ENCODE assay signal across 8 cellular contexts in the genomic region with DNA sequence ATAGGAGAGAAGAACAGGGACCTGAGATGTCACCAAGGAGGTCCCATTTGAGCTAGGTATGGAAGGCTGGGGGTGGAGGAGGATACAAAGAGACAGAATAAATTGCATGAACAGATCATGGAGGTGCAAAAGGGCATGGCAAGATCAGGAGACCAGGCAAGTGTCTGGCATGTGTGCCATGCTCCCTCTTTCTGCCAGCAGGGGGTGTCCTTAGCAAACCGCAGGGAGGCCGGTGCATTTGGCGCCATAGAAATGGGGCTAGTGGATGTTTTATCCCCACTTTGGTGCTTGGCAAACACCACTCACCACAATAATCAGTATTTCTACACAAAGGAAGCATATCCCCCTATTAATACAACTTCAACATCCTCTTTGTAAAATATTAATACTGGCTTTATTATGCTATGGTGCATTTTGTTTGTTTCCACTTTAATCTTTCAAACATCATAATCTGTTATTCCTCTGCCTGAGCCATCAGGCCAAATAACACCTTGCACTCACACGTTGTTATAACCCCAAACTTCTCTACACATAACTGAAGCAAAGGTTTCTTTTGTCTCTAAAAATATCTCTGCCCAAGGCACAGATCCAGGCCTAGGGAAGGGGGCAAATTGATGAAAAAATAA. TPM values are rescaled to one million over a fixed set of nuclear protein-coding genes. Genes with fewer than 3 reads are reported as not detected.
DNase-seq lines count a peak whose midpoint lies in the region; ATAC-seq and TF ChIP-seq lines count a peak whose summit lies in the region.

No MANE protein-coding gene starts in this region.

- H3K4me1 Mint-ChIP-seq in CD8-positive, alpha-beta memory T cell: peaks cover 7 to 8% (median 7%) of the 10 kb centered on the region in 3 donors

- H3K27ac ChIP-seq in CD8-positive, alpha-beta memory T cell (ENCODE audit: low read depth, low read length): no peak overlapping the region
- no peak overlapping the region for H3K27ac ChIP-seq in SU-DHL-6 (ENCODE audit: low read depth, low read length)

- H4K20me1 ChIP-seq in SU-DHL-6 (ENCODE audit: low read depth, low read length): no peaks in the 10 kb centered on the region

- H3K9ac ChIP-seq in SU-DHL-6 (ENCODE audit: low read length): no peak overlapping the region

- H3K4me2 ChIP-seq in SU-DHL-6 (ENCODE audit: low read depth, low read length, poor library complexity, severe bottlenecking): no peak overlapping the region

- peak; percentile 41 to 78 (median 44) for DNase-seq in CD8-positive, alpha-beta memory T cell
- DNase-seq in HUDEP-2 (lab: John Stamatoyannopoulos, UW; ENCODE audit: unreplicated experiment in 76 of 76) (peak in 68 of 76 experiments; percentile 17 to 84 (median 64)), kidney tubule cell (ENCODE audit: low spot score) (peak; percentile 45), LoVo (ENCODE audit: low spot score) (no peak)
- peak in 1 of 2 donors; percentile 76 for DNase-seq in activated naive CD4-positive, alpha-beta T cell treated with anti-CD3 and anti-CD28 coated beads, Interleukin-2, amount 50 U/mL, for 72 hours (ENCODE audit: low spot score in 2 of 2)
- peak; percentile 30 to 49 for DNase-seq in stimulated activated CD8-positive, alpha-beta memory T cell treated with anti-CD3 and anti-CD28 coated beads, Interleukin-7, amount 100 ng/mL, for 1 hour (ENCODE audit: low read depth in 2 of 2)

- H3K9me3 Mint-ChIP-seq in CD8-positive, alpha-beta memory T cell: no peaks in the 10 kb centered on the region
- H3K9me3 Mint-ChIP-seq in activated naive CD4-positive, alpha-beta T cell treated with anti-CD3 and anti-CD28 coated beads, Interleukin-2, amount 50 U/mL, for 72 hours: no peaks in the 10 kb centered on the region

- CTCF ChIA-PET in CD8-positive, alpha-beta memory T cell (lab: Charles Lee): interaction anchor here (0.6 to 6.1 kb wide), 21 partner anchors 8 to 240 kb away, joined by 3 to 109 read pairs (median 5); a partner anchor contains a TSS

- H3K4me1 ChIP-seq in CD8-positive, alpha-beta memory T cell (ENCODE audit: insufficient read depth, low read length): peaks cover 3% of the 10 kb centered on the region

- TF ChIP-seq CTCF in SU-DHL-6 (IDR thresholded peaks at IDR 0.05; ENCODE audit: insufficient read depth, low read length, poor library complexity, severe bottlenecking): peak; percentile 79

- POLR2A ChIA-PET in CD8-positive, alpha-beta memory T cell (lab: Charles Lee): interaction anchor here (1.1 kb wide), 1 partner anchor 58 kb away, joined by 3 read pairs; no protein-coding TSS in a partner anchor

- ATAC-seq in activated naive CD4-positive, alpha-beta T cell treated with anti-CD3 and anti-CD28 coated beads, Interleukin-2, amount 50 U/mL, for 72 hours: peak; percentile 60 to 78
- ATAC-seq in HG02870 (IDR thresholded peaks at IDR 0.05; ENCODE audit: unreplicated experiment): no peak

- H3K4me3 ChIP-seq in CD8-positive, alpha-beta memory T cell (ENCODE audit: low read length): no peak overlapping the region
- no peak overlapping the region for H3K4me3 ChIP-seq in SU-DHL-6 (ENCODE audit: insufficient read depth, low read length, poor library complexity, severe bottlenecking)

- no peaks in the 10 kb centered on the region for H3K36me3 ChIP-seq in CD8-positive, alpha-beta memory T cell (ENCODE audit: insufficient read depth, low read length)
- H3K36me3 ChIP-seq in SU-DHL-6 (ENCODE audit: low read length): no peaks in the 10 kb centered on the region

- H3K36me3 Mint-ChIP-seq in CD8-positive, alpha-beta memory T cell: no peaks in the 10 kb centered on the region
- H3K36me3 Mint-ChIP-seq in activated naive CD4-positive, alpha-beta T cell treated with anti-CD3 and anti-CD28 coated beads, Interleukin-2, amount 50 U/mL, for 72 hours: no peaks in the 10 kb centered on the region

- H2AFZ ChIP-seq in SU-DHL-6 (ENCODE audit: low read depth, low read length, severe bottlenecking): no peak overlapping the region

- H3K79me2 ChIP-seq in SU-DHL-6 (ENCODE audit: insufficient read depth, low read length): no peaks in the 10 kb centered on the region

- H3K27me3 Mint-ChIP-seq in CD8-positive, alpha-beta memory T cell: no peaks in the 10 kb centered on the region

- H3K27ac Mint-ChIP-seq in CD8-positive, alpha-beta memory T cell: peak overlapping the region in 3 of 8 donors; percentile 15 to 69 (median 50)
- H3K27ac Mint-ChIP-seq in activated naive CD4-positive, alpha-beta T cell treated with anti-CD3 and anti-CD28 coated beads, Interleukin-2, amount 50 U/mL, for 72 hours: peak overlapping the region in 1 of 2 donors; percentile 11

- no peaks in the 10 kb centered on the region for H3F3A ChIP-seq in SU-DHL-6 (ENCODE audit: insufficient read depth)

- H3K4me3 Mint-ChIP-seq in CD8-positive, alpha-beta memory T cell: no peak overlapping the region

- no peaks in the 10 kb centered on the region for H3K9me3 ChIP-seq in CD8-positive, alpha-beta memory T cell (ENCODE audit: low read length)
- no peaks in the 10 kb centered on the region for H3K9me3 ChIP-seq in SU-DHL-6 (ENCODE audit: insufficient read depth, low read length)

- no peaks in the 10 kb centered on the region for H3K27me3 ChIP-seq in CD8-positive, alpha-beta memory T cell (ENCODE audit: insufficient read depth, low read length, poor library complexity, severe bottlenecking)
- H3K27me3 ChIP-seq in SU-DHL-6 (ENCODE audit: low read length): no peaks in the 10 kb centered on the region

- H3K9me2 ChIP-seq in SU-DHL-6 (replicated peaks; ENCODE audit: insufficient read depth, low read length): no peaks in the 10 kb centered on the region

RNA-seq across cellular contexts. Expression of a gene that starts 25.9 kb away (rescaled TPM):
- 100 to 1,000 TPM; 244 to 254 TPM for total RNA-seq in CD8-positive, alpha-beta memory T cell
- 892 TPM for polyA plus RNA-seq in CD8-positive, alpha-beta memory T cell
- 100 to 1,000 TPM; 260 to 445 TPM for total RNA-seq in activated naive CD4-positive, alpha-beta T cell treated with anti-CD3 and anti-CD28 coated beads, Interleukin-2, amount 50 U/mL, for 72 hours

RNA-seq across cellular contexts. Expression of a gene that starts 30.9 kb away (rescaled TPM):
- total RNA-seq in CD8-positive, alpha-beta memory T cell: 1 to 10 TPM in 1 of 2 experiments, under 1 TPM in 1; 0.61 to 1.5 TPM
- polyA plus RNA-seq in CD8-positive, alpha-beta memory T cell: 1.6 TPM
- 1 to 10 TPM; 2.0 to 3.9 TPM for total RNA-seq in activated naive CD4-positive, alpha-beta T cell treated with anti-CD3 and anti-CD28 coated beads, Interleukin-2, amount 50 U/mL, for 72 hours

RNA-seq across cellular contexts. Expression of a gene that starts 35.8 kb away (rescaled TPM):
- 100 to 1,000 TPM; 125 to 132 TPM for total RNA-seq in CD8-positive, alpha-beta memory T cell
- 2,575 TPM for polyA plus RNA-seq in CD8-positive, alpha-beta memory T cell
- 100 to 1,000 TPM; 186 to 368 TPM for total RNA-seq in activated naive CD4-positive, alpha-beta T cell treated with anti-CD3 and anti-CD28 coated beads, Interleukin-2, amount 50 U/mL, for 72 hours

RNA-seq across cellular contexts. Expression of a gene that starts 39.2 kb away (rescaled TPM):
- not detected for total RNA-seq in CD8-positive, alpha-beta memory T cell
- not detected for polyA plus RNA-seq in CD8-positive, alpha-beta memory T cell
- total RNA-seq in activated naive CD4-positive, alpha-beta T cell treated with anti-CD3 and anti-CD28 coated beads, Interleukin-2, amount 50 U/mL, for 72 hours: not detected

RNA-seq across cellular contexts. Expression of a gene that starts 49.4 kb away (rescaled TPM):
- total RNA-seq in CD8-positive, alpha-beta memory T cell: not detected
- polyA plus RNA-seq in CD8-positive, alpha-beta memory T cell: not detected
- not detected for total RNA-seq in activated naive CD4-positive, alpha-beta T cell treated with anti-CD3 and anti-CD28 coated beads, Interleukin-2, amount 50 U/mL, for 72 hours
